Comparison of ENCODE assay signal across 10 cellular contexts in genomic region chr15:88139936-88140335, GRCh38.
DNase-seq lines count a peak whose midpoint lies in the region; FAIRE-seq lines count a peak whose summit lies in the region.
"Had no signal": no experiment of that assay in that cellular context is flagged by ENCODE, and none has a peak within 500 bp of the region (broad histone marks: within the 10 kb centered on the region; RNA-seq: fewer than 3 reads in every experiment).

No MANE protein-coding gene starts in this region.

- FAIRE-seq in frontal cortex (lab: Jason Lieb, UNC) (no peak), urothelium cell line (lab: Jason Lieb, UNC) (no peak)
- FAIRE-seq: H54 had no signal

- DNase-seq in NCI-H748 (lab: John Stamatoyannopoulos, UW; ENCODE audit: unreplicated experiment), result peak; percentile 15
- no peak for DNase-seq in NCI-H748 treated with DMSO at 0.1 percent for 48 hours (lab: John Stamatoyannopoulos, UW)
- DNase-seq in frontal cortex (ENCODE audit: low spot score in 2 of 2), result peak; percentile 22 to 24
- DNase-seq in midbrain (lab: John Stamatoyannopoulos, UW), result peak; percentile 40
- no peak for DNase-seq in urothelium cell line (ENCODE audit: low spot score)
- DNase-seq in central memory CD4-positive, alpha-beta T cell, result no peak
- DNase-seq in COLO668 (lab: John Stamatoyannopoulos, UW; ENCODE audit: unreplicated experiment), result no peak
- DNase-seq: Calu3, DMS 273 treated with DMSO at 0.1 percent for 48 hours had no signal

Comparison
In these comparisons a context has a peak if more than half of its experiments do, and no peak if none do; other contexts are left out.
1. DNase-seq: peak in NCI-H748 (single experiment), frontal cortex (2 of 2) and midbrain (single experiment); none in NCI-H748 treated with DMSO at 0.1 percent for 48 hours (single experiment), urothelium cell line (single experiment), central memory CD4-positive, alpha-beta T cell (single experiment) and COLO668 (single experiment).